ENCODE assay signal across 8 cellular contexts in genomic region chr22:31829505-31829904, GRCh38.
A peak's percentile ranks its signal among the peaks of the same experiment; 100 is the strongest.
DNase-seq lines count a peak whose midpoint lies in the region; ATAC-seq and TF ChIP-seq lines count a peak whose summit lies in the region.

No MANE protein-coding gene starts in this region.

- 58 to 90% methylated on average over 1 of the region's 1 CpG for WGBS in thyroid gland, 2 donors

- ATAC-seq in left lung (peak; percentile 78), GM19455 (IDR thresholded peaks at IDR 0.05; ENCODE audit: unreplicated experiment) (no peak)

- no peaks in the 10 kb centered on the region for H3K27me3 Mint-ChIP-seq in activated T-helper 1 cell treated with anti-CD3 and anti-CD28 coated beads, Interleukin-12 subunit alpha, Interleukin-12 subunit beta, Interleukin-2, Interleukin-4 antibody, amounts not matched to agents 30 ng/mL and 10 ng/mL and 1 ng/mL, durations not matched to agents 14 hours and 24 hours and 36 hours (ENCODE audit: insufficient read depth)
- no peaks in the 10 kb centered on the region for H3K27me3 Mint-ChIP-seq in type B pancreatic cell

- TF ChIP-seq CTCF in left lung (IDR thresholded peaks at IDR 0.05), result no peak
- TF ChIP-seq CTCF in type B pancreatic cell (conservative IDR thresholded peaks at IDR 0.05), result no peak
- no peak for TF ChIP-seq CTCF in thyroid gland (IDR thresholded peaks at IDR 0.05)

- H3K4me3 ChIP-seq in left lung, result no peak overlapping the region
- no peak overlapping the region for H3K4me3 ChIP-seq in thyroid gland (replicated peaks in 1 of 3)

- no peaks in the 10 kb centered on the region for H3K9me3 Mint-ChIP-seq in activated T-helper 1 cell treated with anti-CD3 and anti-CD28 coated beads, Interleukin-12 subunit alpha, Interleukin-12 subunit beta, Interleukin-2, Interleukin-4 antibody, amounts not matched to agents 30 ng/mL and 10 ng/mL and 1 ng/mL, durations not matched to agents 14 hours and 24 hours and 36 hours
- no peaks in the 10 kb centered on the region for H3K9me3 Mint-ChIP-seq in type B pancreatic cell

- H3K27ac Mint-ChIP-seq in activated T-helper 1 cell treated with anti-CD3 and anti-CD28 coated beads, Interleukin-12 subunit alpha, Interleukin-12 subunit beta, Interleukin-2, Interleukin-4 antibody, amounts not matched to agents 30 ng/mL and 10 ng/mL and 1 ng/mL, durations not matched to agents 14 hours and 24 hours and 36 hours, result peak overlapping the region; percentile 95
- H3K27ac Mint-ChIP-seq in type B pancreatic cell, result peak overlapping the region; percentile 44

- peak overlapping the region; percentile 72 for H3K4me3 Mint-ChIP-seq in activated T-helper 1 cell treated with anti-CD3 and anti-CD28 coated beads, Interleukin-12 subunit alpha, Interleukin-12 subunit beta, Interleukin-2, Interleukin-4 antibody, amounts not matched to agents 30 ng/mL and 10 ng/mL and 1 ng/mL, durations not matched to agents 14 hours and 24 hours and 36 hours
- H3K4me3 Mint-ChIP-seq in type B pancreatic cell, result no peak overlapping the region

- TF ChIP-seq POLR2A in thyroid gland (IDR thresholded peaks at IDR 0.05), result no peak

- H3K9me3 ChIP-seq in left lung (no peaks in the 10 kb centered on the region), thyroid gland (no peaks in the 10 kb centered on the region)

- H3K4me1 Mint-ChIP-seq in activated T-helper 1 cell treated with anti-CD3 and anti-CD28 coated beads, Interleukin-12 subunit alpha, Interleukin-12 subunit beta, Interleukin-2, Interleukin-4 antibody, amounts not matched to agents 30 ng/mL and 10 ng/mL and 1 ng/mL, durations not matched to agents 14 hours and 24 hours and 36 hours (ENCODE audit: low read depth), result peaks cover 30% of the 10 kb centered on the region
- H3K4me1 Mint-ChIP-seq in type B pancreatic cell (ENCODE audit: unreplicated experiment), result peaks cover 10% of the 10 kb centered on the region

- peak overlapping the region in 1 of 2 donors; percentile 37 for H3K27ac ChIP-seq in left lung
- peak overlapping the region in 1 of 3 donors; percentile 78 for H3K27ac ChIP-seq in thyroid gland

- H3K4me1 ChIP-seq in left lung (peaks cover 0 to 6% of the 10 kb centered on the region in 2 donors), thyroid gland (peaks cover 18 to 22% of the 10 kb centered on the region in 2 donors)

- in situ Hi-C loops in Caki2 (cut with HindIII; ENCODE audit: low pct_unique_long_range_greater_than_20kb, low sequenced_read_pairs), result no loop called here

- H3K27me3 ChIP-seq in left lung, result no peaks in the 10 kb centered on the region
- no peaks in the 10 kb centered on the region for H3K27me3 ChIP-seq in thyroid gland

- intact Hi-C loops in activated T-helper 1 cell treated with anti-CD3 and anti-CD28 coated beads, Interleukin-12 subunit alpha, Interleukin-12 subunit beta, Interleukin-2, Interleukin-4 antibody, amounts not matched to agents 30 ng/mL and 10 ng/mL and 1 ng/mL, durations not matched to agents 14 hours and 24 hours and 36 hours (cut with micrococcal nuclease), result loop anchor here (1.0 to 5.0 kb wide), 6 partner anchors 77 to 313 kb away; partner anchors contain the start of genes PISD and YWHAH
- intact Hi-C loops in left lung (cut with DNase I) (no loop called here), thyroid gland (cut with DNase I) (no loop called here)

- peaks cover 36% of the 10 kb centered on the region for H3K36me3 Mint-ChIP-seq in activated T-helper 1 cell treated with anti-CD3 and anti-CD28 coated beads, Interleukin-12 subunit alpha, Interleukin-12 subunit beta, Interleukin-2, Interleukin-4 antibody, amounts not matched to agents 30 ng/mL and 10 ng/mL and 1 ng/mL, durations not matched to agents 14 hours and 24 hours and 36 hours (ENCODE audit: low read depth)
- H3K36me3 Mint-ChIP-seq in type B pancreatic cell, result peaks cover 20% of the 10 kb centered on the region

- DNase-seq in Caki2 (ENCODE audit: low read depth), result peak; percentile 87
- DNase-seq in MV-4-11 (lab: John Stamatoyannopoulos, UW), result peak; percentile 57
- peak; percentile 7 for DNase-seq in activated T-helper 1 cell treated with anti-CD3 and anti-CD28 coated beads, Interleukin-12 subunit alpha, Interleukin-12 subunit beta, Interleukin-2, Interleukin-4 antibody, amounts not matched to agents 30 ng/mL and 10 ng/mL and 1 ng/mL, durations not matched to agents 14 hours and 24 hours and 36 hours (ENCODE audit: low spot score)
- DNase-seq in left lung, result no peak
- no peak for DNase-seq in type B pancreatic cell (ENCODE audit: extremely low spot score, unreplicated experiment)
- no peak for DNase-seq in thyroid gland
- no peak for DNase-seq in globus pallidus (ENCODE audit: low spot score)

- H3K36me3 ChIP-seq in left lung (peaks cover 0 to 77% of the 10 kb centered on the region in 2 donors), thyroid gland (peaks cover 0 to under 1% of the 10 kb centered on the region in 2 donors)

Comparison
In these comparisons a context has a peak if more than half of its experiments do, and no peak if none do; other contexts are left out.
1. DNase-seq: peak in Caki2 (single experiment), MV-4-11 (single experiment) and activated T-helper 1 cell treated with anti-CD3 and anti-CD28 coated beads, Interleukin-12 subunit alpha, Interleukin-12 subunit beta, Interleukin-2, Interleukin-4 antibody, amounts not matched to agents 30 ng/mL and 10 ng/mL and 1 ng/mL, durations not matched to agents 14 hours and 24 hours and 36 hours (single experiment); none in left lung (0 of 2), type B pancreatic cell (single experiment), thyroid gland (0 of 2) and globus pallidus (single experiment).